In the genomic region with DNA sequence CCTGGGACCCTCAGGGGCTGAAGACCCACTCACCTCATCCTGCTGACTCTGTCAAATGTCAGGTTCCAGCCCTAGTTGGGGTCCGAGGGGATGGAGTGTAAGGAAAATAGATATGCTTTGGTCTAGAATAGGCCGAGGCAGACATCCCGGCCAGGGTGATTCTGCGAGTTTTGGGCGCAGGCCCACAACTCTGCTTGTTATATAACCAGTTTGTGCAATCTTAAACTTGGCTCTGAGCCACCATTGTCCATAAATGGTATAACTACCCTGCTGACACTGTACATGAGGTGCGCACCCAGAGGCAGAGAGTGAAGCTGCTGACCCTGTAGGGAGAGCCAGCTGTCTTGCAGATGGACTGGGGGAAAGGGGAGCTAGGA, we compare ENCODE assay signal across 1 cellular context.
TF ChIP-seq lines count a peak whose summit lies in the region.

No MANE protein-coding gene starts in this region.

TF ChIP-seq in HepG2, 621 proteins besides CTCF, POLR2A, EP300 and RAD21 (continued from another document and continues in another):
- no peak for TF ChIP-seq AHDC1 (CRISPR knock-in tag; IDR thresholded peaks at IDR 0.05; ENCODE audit: borderline replicate concordance)
- TF ChIP-seq IRF9 (CRISPR knock-in tag; IDR thresholded peaks at IDR 0.05; ENCODE audit: borderline replicate concordance): no peak
- TF ChIP-seq FOXA3 (CRISPR knock-in tag; IDR thresholded peaks at IDR 0.05): 0 out of 2 replicates have a peak, but pooled peaks have one; percentile 18
- TF ChIP-seq SOX5 (CRISPR knock-in tag; IDR thresholded peaks at IDR 0.05; ENCODE audit: borderline replicate concordance): peak; percentile 61; the same call in 1 of the 2 replicates
- 0 out of 2 replicates have a peak, but pooled peaks have one; percentile 16 for TF ChIP-seq RXRA (CRISPR knock-in tag; IDR thresholded peaks at IDR 0.05)
- TF ChIP-seq, protein P1, sequence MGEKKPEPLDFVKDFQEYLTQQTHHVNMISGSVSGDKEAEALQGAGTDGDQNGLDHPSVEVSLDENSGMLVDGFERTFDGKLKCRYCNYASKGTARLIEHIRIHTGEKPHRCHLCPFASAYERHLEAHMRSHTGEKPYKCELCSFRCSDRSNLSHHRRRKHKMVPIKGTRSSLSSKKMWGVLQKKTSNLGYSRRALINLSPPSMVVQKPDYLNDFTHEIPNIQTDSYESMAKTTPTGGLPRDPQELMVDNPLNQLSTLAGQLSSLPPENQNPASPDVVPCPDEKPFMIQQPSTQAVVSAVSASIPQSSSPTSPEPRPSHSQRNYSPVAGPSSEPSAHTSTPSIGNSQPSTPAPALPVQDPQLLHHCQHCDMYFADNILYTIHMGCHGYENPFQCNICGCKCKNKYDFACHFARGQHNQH (CRISPR knock-in tag; IDR thresholded peaks at IDR 0.05): no peak
- TF ChIP-seq GZF1 (CRISPR knock-in tag; IDR thresholded peaks at IDR 0.05): no peak
- TF ChIP-seq ZNF354B (CRISPR knock-in tag; IDR thresholded peaks at IDR 0.05): no peak
- no peak for TF ChIP-seq PHF8 (CRISPR knock-in tag; IDR thresholded peaks at IDR 0.05)
- TF ChIP-seq ZNF687 (CRISPR knock-in tag; IDR thresholded peaks at IDR 0.05): no peak
- no peak for TF ChIP-seq SP5 (CRISPR knock-in tag; IDR thresholded peaks at IDR 0.05; ENCODE audit: borderline replicate concordance, low read depth)
- TF ChIP-seq ZFP91 (CRISPR knock-in tag; IDR thresholded peaks at IDR 0.05; ENCODE audit: borderline replicate concordance): 0 out of 2 replicates have a peak, but pooled peaks have one; percentile 32
- TF ChIP-seq KDM5B (CRISPR knock-in tag; IDR thresholded peaks at IDR 0.05; ENCODE audit: borderline replicate concordance): no peak
- TF ChIP-seq ZNF143 (CRISPR knock-in tag; IDR thresholded peaks at IDR 0.05): no peak
- TF ChIP-seq SOX6 (IDR thresholded peaks at IDR 0.05): no peak
- TF ChIP-seq SOX6 (CRISPR knock-in tag; IDR thresholded peaks at IDR 0.05): peak; percentile 81
- TF ChIP-seq TRIM22 (IDR thresholded peaks at IDR 0.05): no peak
- TF ChIP-seq ZNF619 (CRISPR knock-in tag; IDR thresholded peaks at IDR 0.05): no peak
- no peak for TF ChIP-seq CERS6 (CRISPR knock-in tag; IDR thresholded peaks at IDR 0.05)
- no peak for TF ChIP-seq HDAC2 (CRISPR knock-in tag; IDR thresholded peaks at IDR 0.05)
- TF ChIP-seq DR1 (CRISPR knock-in tag; IDR thresholded peaks at IDR 0.05): 0 out of 2 replicates have a peak, but pooled peaks have one; percentile 30
- no peak for TF ChIP-seq SP4 (CRISPR knock-in tag; IDR thresholded peaks at IDR 0.05)
- no peak for TF ChIP-seq ZNF260 (CRISPR knock-in tag; IDR thresholded peaks at IDR 0.05; ENCODE audit: borderline replicate concordance, low read depth)
- TF ChIP-seq ZNF878 (CRISPR knock-in tag; IDR thresholded peaks at IDR 0.05): no peak
- TF ChIP-seq ATF1 (CRISPR knock-in tag; IDR thresholded peaks at IDR 0.05): no peak
- TF ChIP-seq, protein P2, sequence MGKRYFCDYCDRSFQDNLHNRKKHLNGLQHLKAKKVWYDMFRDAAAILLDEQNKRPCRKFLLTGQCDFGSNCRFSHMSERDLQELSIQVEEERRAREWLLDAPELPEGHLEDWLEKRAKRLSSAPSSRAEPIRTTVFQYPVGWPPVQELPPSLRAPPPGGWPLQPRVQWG (CRISPR knock-in tag; IDR thresholded peaks at IDR 0.05; ENCODE audit: borderline replicate concordance, low read depth): no peak
- TF ChIP-seq ZNF446 (CRISPR knock-in tag; IDR thresholded peaks at IDR 0.05): no peak
- no peak for TF ChIP-seq ZBTB46 (CRISPR knock-in tag; IDR thresholded peaks at IDR 0.05; ENCODE audit: borderline replicate concordance)
- no peak for TF ChIP-seq POLR2AphosphoS5 (IDR thresholded peaks at IDR 0.05; ENCODE audit: low read depth, low read length)
- TF ChIP-seq MED1 (CRISPR knock-in tag; IDR thresholded peaks at IDR 0.05): no peak
- no peak for TF ChIP-seq RAD51 (IDR thresholded peaks at IDR 0.05; ENCODE audit: borderline replicate concordance)
- TF ChIP-seq, protein P3, sequence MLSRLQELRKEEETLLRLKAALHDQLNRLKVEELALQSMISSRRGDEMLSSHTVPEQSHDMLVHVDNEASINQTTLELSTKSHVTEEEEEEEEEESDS (CRISPR knock-in tag; IDR thresholded peaks at IDR 0.05; ENCODE audit: borderline replicate concordance): no peak
- no peak for TF ChIP-seq SOX13 (IDR thresholded peaks at IDR 0.05)
- TF ChIP-seq SOX13 (CRISPR knock-in tag; conservative IDR thresholded peaks at IDR 0.05 in 1 of 2, IDR thresholded peaks at IDR 0.05 in 1 of 2): peak in 1 of 2 experiments; percentile 83; a peak in 2 of 4 replicates
- TF ChIP-seq ZFY (CRISPR knock-in tag; IDR thresholded peaks at IDR 0.05): peak; percentile 58; the same call in 1 of the 2 replicates
- no peak for TF ChIP-seq DPF2 (CRISPR knock-in tag; IDR thresholded peaks at IDR 0.05; ENCODE audit: borderline replicate concordance, low read depth)
- TF ChIP-seq MTF1 (CRISPR knock-in tag; IDR thresholded peaks at IDR 0.05): no peak
